In the genomic region with DNA sequence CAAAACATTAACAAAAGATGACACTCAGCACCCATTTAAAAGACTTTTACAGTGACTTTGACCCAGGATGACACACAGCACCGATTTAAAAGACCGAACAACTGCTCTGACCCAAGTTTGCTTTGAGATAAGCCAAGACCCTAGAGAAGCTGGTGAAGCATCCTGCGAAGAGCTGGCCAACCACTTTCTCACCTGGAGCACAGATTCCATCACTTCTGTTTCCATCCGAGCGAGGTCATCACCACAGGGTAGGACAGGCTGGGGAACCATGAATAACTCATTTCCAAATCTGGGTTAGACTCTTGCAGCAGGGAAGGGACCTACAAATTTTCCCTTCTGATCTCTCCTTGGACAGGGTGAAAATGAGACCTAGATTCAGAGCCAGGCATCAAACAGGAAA, we compare ENCODE assay signal across 21 cellular contexts. TPM values are rescaled to one million over a fixed set of nuclear protein-coding genes. Genes with fewer than 3 reads are reported as not detected.
A peak's percentile ranks its signal among the peaks of the same experiment; 100 is the strongest.
DNase-seq lines count a peak whose midpoint lies in the region; ATAC-seq and TF ChIP-seq lines count a peak whose summit lies in the region.
"Had no signal": no experiment of that assay in that cellular context is flagged by ENCODE, and none has a peak within 500 bp of the region (broad histone marks: within the 10 kb centered on the region; RNA-seq: fewer than 3 reads in every experiment).

No MANE protein-coding gene starts in this region.

- no peak overlapping the region for H3K4me3 Mint-ChIP-seq in HFFc6
- H3K4me3 Mint-ChIP-seq: B cell, CD14-positive monocyte had no signal

- H3K4me1 ChIP-seq in esophagus muscularis mucosa (peaks cover 5 to 100% (median 100%) of the 10 kb centered on the region in 4 donors), stomach smooth muscle (ENCODE audit: control insufficient read depth, insufficient read depth, low read length) (peaks cover 59% of the 10 kb centered on the region), aorta (ENCODE audit: control insufficient read depth in 1 of 2, insufficient read depth in 2 of 2, low read length in 2 of 2) (peaks cover 6 to 10% of the 10 kb centered on the region in 2 donors)

- TF ChIP-seq EP300 in esophagus muscularis mucosa (IDR thresholded peaks at IDR 0.05) = no peak

- DNase-seq in HFFc6 (no peak), esophagus muscularis mucosa (ENCODE audit: extremely low spot score) (no peak), myocyte (ENCODE audit: low read depth) (peak; percentile 18), Right ventricle myocardium inferior (ENCODE audit: missing footprints) (no peak), aorta (no peak), NAMALWA (ENCODE audit: low spot score) (no peak)
- DNase-seq: DMS53; GDM1; Kasumi-1; MG63; NCI-H1048; NCI-H1417 treated with DMSO at 0.1 percent for 48 hours; NCI-H1930; NK-92 treated with Interleukin-12 subunit alpha and Interleukin-12 subunit beta, amount 100 ng/mL, for 24 hours had no signal

- intact Hi-C loops in esophagus muscularis mucosa (cut with DNase I) = no loop called here
- intact Hi-C loops in Right ventricle myocardium inferior (cut with DNase I) = no loop called here
- intact Hi-C loops in aorta (cut with DNase I) = no loop called here

- H3K27ac ChIP-seq in esophagus muscularis mucosa (replicated peaks in 1 of 4) (peak overlapping the region; percentile 76 to 90 (median 85)), stomach smooth muscle (ENCODE audit: low read length) (peak overlapping the region; percentile 60), aorta (ENCODE audit: low read depth in 1 of 2, low read length in 2 of 2) (no peak overlapping the region)
- H3K27ac ChIP-seq: SJSA1 had no signal

- H3K36me3 ChIP-seq in esophagus muscularis mucosa (no peaks in the 10 kb centered on the region), stomach smooth muscle (ENCODE audit: control insufficient read depth in 2 of 2, insufficient read depth in 2 of 2, low read length in 2 of 2) (peaks cover 2 to 6% of the 10 kb centered on the region in 2 donors), aorta (ENCODE audit: control insufficient read depth in 1 of 2, insufficient read depth in 2 of 2, low read length in 1 of 2) (no peaks in the 10 kb centered on the region)

- peaks cover 96% of the 10 kb centered on the region for H3K4me1 Mint-ChIP-seq in HFFc6 (ENCODE audit: low read depth)
- H3K4me1 Mint-ChIP-seq: B cell had no signal

- 86% methylated on average over 5 of the region's 5 CpGs for WGBS in esophagus muscularis mucosa
- 89 to 93% methylated on average over 5 of the region's 5 CpGs for WGBS in aorta, 2 donors

- H3K27ac Mint-ChIP-seq in HFFc6 = peak overlapping the region; percentile 71
- H3K27ac Mint-ChIP-seq: B cell, CD14-positive monocyte had no signal

- peak overlapping the region in 1 of 2 donors; percentile 34 for H3K9ac ChIP-seq in stomach smooth muscle (ENCODE audit: low read length in 2 of 2)

- TF ChIP-seq CTCF in HFFc6 (IDR thresholded peaks at IDR 0.05) = no peak
- TF ChIP-seq CTCF in esophagus muscularis mucosa (IDR thresholded peaks at IDR 0.05) = no peak

- ATAC-seq in HG03354 (IDR thresholded peaks at IDR 0.05; ENCODE audit: poor library complexity, severe bottlenecking, unreplicated experiment) (no peak), Right ventricle myocardium inferior (no peak), aorta (ENCODE audit: low FRiP score) (no peak)
- ATAC-seq: A549, Panc1 had no signal

- no peaks in the 10 kb centered on the region for H3K9me3 ChIP-seq in esophagus muscularis mucosa
- H3K9me3 ChIP-seq in stomach smooth muscle (ENCODE audit: control insufficient read depth in 2 of 2, low read length in 2 of 2) = no peaks in the 10 kb centered on the region
- H3K9me3 ChIP-seq in aorta (ENCODE audit: control insufficient read depth, low read length) = no peaks in the 10 kb centered on the region
- H3K9me3 ChIP-seq: A549, MG63, SJSA1 had no signal

- TF ChIP-seq POLR2A in esophagus muscularis mucosa (IDR thresholded peaks at IDR 0.05; ENCODE audit: low read depth) = no peak

- H3K36me3 Mint-ChIP-seq in HFFc6 (ENCODE audit: low read depth) = peaks cover 66% of the 10 kb centered on the region
- H3K36me3 Mint-ChIP-seq: CD14-positive monocyte had no signal

- H3K27me3 Mint-ChIP-seq in HFFc6 (ENCODE audit: insufficient read depth) = no peaks in the 10 kb centered on the region; the same call in none of the 2 replicates

- H3K9me3 Mint-ChIP-seq in HFFc6 = no peaks in the 10 kb centered on the region

- H3K4me3 ChIP-seq in esophagus muscularis mucosa (no peak overlapping the region), stomach smooth muscle (ENCODE audit: low read length in 2 of 2) (peak overlapping the region in 1 of 2 donors; percentile 22), aorta (ENCODE audit: low read length in 2 of 2) (no peak overlapping the region)
- H3K4me3 ChIP-seq: A549, MG63, SJSA1 had no signal

- H3K27me3 ChIP-seq in esophagus muscularis mucosa (peaks cover 0 to 2% (median 0%) of the 10 kb centered on the region in 4 donors), stomach smooth muscle (ENCODE audit: control insufficient read depth in 1 of 2, insufficient read depth in 2 of 2, low read length in 2 of 2) (no peaks in the 10 kb centered on the region), aorta (ENCODE audit: control insufficient read depth in 1 of 2, insufficient read depth in 2 of 2, low read length in 1 of 2) (no peaks in the 10 kb centered on the region)
- H3K27me3 ChIP-seq: MG63, SJSA1 had no signal

RNA-seq across cellular contexts. Expression of gene CLMP, which starts 12.9 kb away (rescaled TPM):
- total RNA-seq in HFFc6 (2021; fragmentation: NEBNext Ultra II Directional; extraction: Animal tissue kit (Norgen Biotek cat#: 25700)) = 100 to 1,000 TPM; 126 to 201 (median 138) TPM
- total RNA-seq in esophagus muscularis mucosa (100 to 1,000 TPM; 169 to 215 (median 197) TPM), myocyte (17.2 and 32.0 TPM in 2 replicates), Right ventricle myocardium inferior (8.6 TPM), aorta (100 to 1,000 TPM in 1 of 2 donors, 10 to 100 TPM in 1; 70.9 to 107 TPM)
- 16.6 TPM for polyA plus RNA-seq in myocyte (2012)
- 10 to 100 TPM in 1 of 2 donors, 1 to 10 TPM in 1; 8.2 to 23.8 TPM for polyA plus RNA-seq in aorta
- total RNA-seq: B cell had no signal

Comparison
In these comparisons a context has a peak if more than half of its experiments do, and no peak if none do; other contexts are left out.
1. H3K27ac ChIP-seq: peak in esophagus muscularis mucosa (4 of 4) and stomach smooth muscle (single experiment); none in aorta (0 of 2).